In the genomic region with DNA sequence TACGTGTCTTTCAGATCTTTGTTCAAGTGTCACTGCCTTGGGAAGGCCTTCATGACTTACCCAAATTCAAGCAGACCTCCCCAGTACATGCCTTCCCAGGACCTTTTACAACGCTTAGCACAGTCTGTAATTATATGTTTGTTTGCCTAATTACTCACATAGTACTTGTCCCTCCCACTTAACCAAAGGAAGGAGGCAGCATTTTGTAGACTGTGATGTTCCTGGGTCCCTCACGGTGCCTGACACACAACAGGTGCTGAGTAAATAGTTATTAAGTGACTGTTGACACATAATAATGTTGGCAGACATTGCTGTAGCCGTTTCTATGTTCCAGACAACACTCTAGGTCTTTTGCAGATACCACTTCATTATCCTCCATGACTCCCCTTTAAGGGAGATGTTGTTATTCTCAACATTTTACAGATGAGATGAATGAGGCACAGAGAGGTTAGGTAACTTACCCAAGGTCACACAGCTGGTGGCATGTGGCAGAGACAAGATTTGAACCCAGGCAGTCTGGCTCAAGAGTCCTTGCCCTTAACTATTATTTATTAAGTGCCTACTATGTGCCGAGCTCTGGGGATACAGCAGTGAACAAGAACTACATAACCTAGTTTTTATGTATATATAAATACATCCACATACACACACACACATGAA, we compare ENCODE assay signal across 15 cellular contexts.
DNase-seq lines count a peak whose midpoint lies in the region; ATAC-seq, FAIRE-seq and TF ChIP-seq lines count a peak whose summit lies in the region.
"Had no signal": no experiment of that assay in that cellular context is flagged by ENCODE, and none has a peak within 500 bp of the region (broad histone marks: within the 10 kb centered on the region; RNA-seq: fewer than 3 reads in every experiment).

No MANE protein-coding gene starts in this region.

- no peak overlapping the region for H3K4me3 ChIP-seq in HEK293 (ENCODE audit: low read depth, low read length)
- H3K4me3 ChIP-seq in bronchial epithelial cell (ENCODE audit: low read depth, low read length), result no peak overlapping the region
- H3K4me3 ChIP-seq in Caco-2 (ENCODE audit: low read depth, low read length), result no peak overlapping the region

- no peaks in the 10 kb centered on the region for H3K36me3 ChIP-seq in HEK293 (ENCODE audit: control insufficient read depth in 2 of 2, insufficient read depth in 1 of 2, low read length in 2 of 2)
- no peaks in the 10 kb centered on the region for H3K36me3 ChIP-seq in bronchial epithelial cell (ENCODE audit: control insufficient read depth, insufficient read depth, low read length)
- H3K36me3 ChIP-seq in Caco-2 (ENCODE audit: control insufficient read depth, insufficient read depth, low read length), result no peaks in the 10 kb centered on the region
- H3K36me3 ChIP-seq: BE2C had no signal

- ATAC-seq in HG03159 (IDR thresholded peaks at IDR 0.05; ENCODE audit: unreplicated experiment), result no peak

- no peaks in the 10 kb centered on the region for H3K9me3 Mint-ChIP-seq in Caco-2 (ENCODE audit: unreplicated experiment)

- peak; percentile 58 for DNase-seq in NCI-H748 (lab: John Stamatoyannopoulos, UW; ENCODE audit: unreplicated experiment)
- DNase-seq in NCI-H748 treated with DMSO at 0.1 percent for 48 hours (lab: John Stamatoyannopoulos, UW), result no peak
- DNase-seq in NCI-H69 (lab: John Stamatoyannopoulos, UW), result peak; percentile 96
- DNase-seq in bronchial epithelial cell (ENCODE audit: low read depth), result peak; percentile 15
- DNase-seq in Caco-2, result no peak
- DNase-seq in cardiac septum (ENCODE audit: low spot score), result no peak
- DNase-seq: BE2C; Calu3; CD4-positive, alpha-beta memory T cell; DMS 273 treated with DMSO at 0.1 percent for 48 hours had no signal

- H3K27me3 ChIP-seq in bronchial epithelial cell (ENCODE audit: control insufficient read depth, insufficient read depth, low read length) (no peaks in the 10 kb centered on the region), Caco-2 (replicated peaks; ENCODE audit: control insufficient read depth, insufficient read depth, low read length) (peaks cover 1% of the 10 kb centered on the region; the same call in 1 of the 2 replicates)
- H3K27me3 ChIP-seq: BE2C had no signal

- no peaks in the 10 kb centered on the region for H3K4me1 ChIP-seq in HEK293 (ENCODE audit: control insufficient read depth, insufficient read depth, low read length)
- H3K4me1 ChIP-seq in Caco-2, result no peaks in the 10 kb centered on the region
- H3K4me1 ChIP-seq: BE2C had no signal

- H3K4me3 Mint-ChIP-seq in Caco-2 (ENCODE audit: unreplicated experiment), result no peak overlapping the region
- H3K4me3 Mint-ChIP-seq: CD4-positive, alpha-beta memory T cell had no signal

- no peaks in the 10 kb centered on the region for H3K4me1 Mint-ChIP-seq in Caco-2 (ENCODE audit: low read depth, unreplicated experiment)
- H3K4me1 Mint-ChIP-seq: CD4-positive, alpha-beta memory T cell had no signal

- H3K9me3 ChIP-seq in HEK293 (ENCODE audit: control insufficient read depth, insufficient read depth, low read depth, low read length), result no peaks in the 10 kb centered on the region
- peaks cover 2% of the 10 kb centered on the region; the same call in 1 of the 2 replicates for H3K9me3 ChIP-seq in Caco-2
- H3K9me3 ChIP-seq: BE2C had no signal

- BruUV-seq in Caco-2 (replicated peaks; lab: Mats Ljungman, UMichigan), result no TSS peak

- H3K27me3 Mint-ChIP-seq in Caco-2 (ENCODE audit: insufficient read depth, unreplicated experiment), result peaks cover 25% of the 10 kb centered on the region

- TF ChIP-seq CTCF in HEK293 (tag by site-specific recombination; IDR thresholded peaks at IDR 0.05) (no peak), bronchial epithelial cell (IDR thresholded peaks at IDR 0.05; ENCODE audit: insufficient read depth, low read length, severe bottlenecking) (no peak), Caco-2 (IDR thresholded peaks at IDR 0.05; ENCODE audit: insufficient read depth in 1 of 2, low read depth in 1 of 2, low read length in 1 of 2, severe bottlenecking in 1 of 2, unreplicated experiment in 1 of 2) (no peak)

- FAIRE-seq in bronchial epithelial cell (lab: Jason Lieb, UNC), result no peak
- FAIRE-seq: A204.1, H54 had no signal

- H3K27ac Mint-ChIP-seq in Caco-2 (ENCODE audit: unreplicated experiment), result no peak overlapping the region
- H3K27ac Mint-ChIP-seq: CD4-positive, alpha-beta memory T cell had no signal

- no peaks in the 10 kb centered on the region for H3K36me3 Mint-ChIP-seq in Caco-2 (ENCODE audit: insufficient read depth, unreplicated experiment)
- H3K36me3 Mint-ChIP-seq: CD4-positive, alpha-beta memory T cell had no signal

- intact Hi-C loops in Caco-2 (cut with micrococcal nuclease; ENCODE audit: unreplicated experiment), result no loop called here
- intact Hi-C loops in cardiac septum (cut with DNase I), result no loop called here

- CTCF ChIA-PET in HEK293 (lab: Yijun Ruan, JAX) (no interaction called here), Caco-2 (lab: Charles Lee) (no interaction called here)

- H3K27ac ChIP-seq in HEK293 (ENCODE audit: extremely low read depth, low read depth, low read length), result no peak overlapping the region
- H3K27ac ChIP-seq: C4-2B had no signal

- POLR2A ChIA-PET in HEK293 (lab: Yijun Ruan, JAX) (no interaction called here), Caco-2 (lab: Charles Lee) (no interaction called here)

TF ChIP-seq in HEK293, 187 proteins besides CTCF, POLR2A, EP300 and RAD21 (continues in another document):
- TF ChIP-seq ZNF404 (tag by site-specific recombination; IDR thresholded peaks at IDR 0.05), result no peak
- TF ChIP-seq, protein P1, sequence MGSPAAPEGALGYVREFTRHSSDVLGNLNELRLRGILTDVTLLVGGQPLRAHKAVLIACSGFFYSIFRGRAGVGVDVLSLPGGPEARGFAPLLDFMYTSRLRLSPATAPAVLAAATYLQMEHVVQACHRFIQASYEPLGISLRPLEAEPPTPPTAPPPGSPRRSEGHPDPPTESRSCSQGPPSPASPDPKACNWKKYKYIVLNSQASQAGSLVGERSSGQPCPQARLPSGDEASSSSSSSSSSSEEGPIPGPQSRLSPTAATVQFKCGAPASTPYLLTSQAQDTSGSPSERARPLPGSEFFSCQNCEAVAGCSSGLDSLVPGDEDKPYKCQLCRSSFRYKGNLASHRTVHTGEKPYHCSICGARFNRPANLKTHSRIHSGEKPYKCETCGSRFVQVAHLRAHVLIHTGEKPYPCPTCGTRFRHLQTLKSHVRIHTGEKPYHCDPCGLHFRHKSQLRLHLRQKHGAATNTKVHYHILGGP (tag by site-specific recombination; IDR thresholded peaks at IDR 0.05), result no peak
- no peak for TF ChIP-seq ZNF777 (tag by site-specific recombination; IDR thresholded peaks at IDR 0.05; ENCODE audit: borderline replicate concordance)
- TF ChIP-seq SCRT2 (tag by site-specific recombination; IDR thresholded peaks at IDR 0.05), result peak; percentile 59
- no peak for TF ChIP-seq ZNF274 (IDR thresholded peaks at IDR 0.05; ENCODE audit: low read length)
- TF ChIP-seq ZNF274 (tag by site-specific recombination; IDR thresholded peaks at IDR 0.05; ENCODE audit: borderline replicate concordance), result no peak
- TF ChIP-seq ZSCAN16 (tag by site-specific recombination; IDR thresholded peaks at IDR 0.05), result no peak
- no peak for TF ChIP-seq ZNF623 (tag by site-specific recombination; IDR thresholded peaks at IDR 0.05)
- TF ChIP-seq ZNF112 (tag by site-specific recombination; IDR thresholded peaks at IDR 0.05), result no peak
- TF ChIP-seq ZNF416 (tag by site-specific recombination; IDR thresholded peaks at IDR 0.05), result no peak
- no peak for TF ChIP-seq ZBTB48 (tag by site-specific recombination; IDR thresholded peaks at IDR 0.05)
- TF ChIP-seq ZNF561 (tag by site-specific recombination; IDR thresholded peaks at IDR 0.05; ENCODE audit: borderline replicate concordance), result no peak
- no peak for TF ChIP-seq ZNF121 (tag by site-specific recombination; IDR thresholded peaks at IDR 0.05)
- TF ChIP-seq, protein P2, sequence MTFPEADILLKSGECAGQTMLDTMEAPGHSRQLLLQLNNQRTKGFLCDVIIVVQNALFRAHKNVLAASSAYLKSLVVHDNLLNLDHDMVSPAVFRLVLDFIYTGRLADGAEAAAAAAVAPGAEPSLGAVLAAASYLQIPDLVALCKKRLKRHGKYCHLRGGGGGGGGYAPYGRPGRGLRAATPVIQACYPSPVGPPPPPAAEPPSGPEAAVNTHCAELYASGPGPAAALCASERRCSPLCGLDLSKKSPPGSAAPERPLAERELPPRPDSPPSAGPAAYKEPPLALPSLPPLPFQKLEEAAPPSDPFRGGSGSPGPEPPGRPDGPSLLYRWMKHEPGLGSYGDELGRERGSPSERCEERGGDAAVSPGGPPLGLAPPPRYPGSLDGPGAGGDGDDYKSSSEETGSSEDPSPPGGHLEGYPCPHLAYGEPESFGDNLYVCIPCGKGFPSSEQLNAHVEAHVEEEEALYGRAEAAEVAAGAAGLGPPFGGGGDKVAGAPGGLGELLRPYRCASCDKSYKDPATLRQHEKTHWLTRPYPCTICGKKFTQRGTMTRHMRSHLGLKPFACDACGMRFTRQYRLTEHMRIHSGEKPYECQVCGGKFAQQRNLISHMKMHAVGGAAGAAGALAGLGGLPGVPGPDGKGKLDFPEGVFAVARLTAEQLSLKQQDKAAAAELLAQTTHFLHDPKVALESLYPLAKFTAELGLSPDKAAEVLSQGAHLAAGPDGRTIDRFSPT (tag by site-specific recombination; IDR thresholded peaks at IDR 0.05), result no peak
- TF ChIP-seq GFI1B (tag by site-specific recombination; IDR thresholded peaks at IDR 0.05), result no peak
- no peak for TF ChIP-seq PBX3 (CRISPR knock-in tag; IDR thresholded peaks at IDR 0.05)
- peak; percentile 88; the same call in 1 of the 2 replicates for TF ChIP-seq ZNF768 (tag by site-specific recombination; IDR thresholded peaks at IDR 0.05)
- no peak for TF ChIP-seq ZNF184 (tag by site-specific recombination; IDR thresholded peaks at IDR 0.05)
- TF ChIP-seq SP7 (tag by site-specific recombination; IDR thresholded peaks at IDR 0.05), result peak; percentile 99

Comparison
In these comparisons a context has a peak if more than half of its experiments do, and no peak if none do; other contexts are left out.
1. DNase-seq: peak in NCI-H748 (single experiment), NCI-H69 (single experiment) and bronchial epithelial cell (single experiment); none in NCI-H748 treated with DMSO at 0.1 percent for 48 hours (single experiment), Caco-2 (0 of 2) and cardiac septum (single experiment).